Comparison of ENCODE assay signal across 8 cellular contexts in the genomic region with DNA sequence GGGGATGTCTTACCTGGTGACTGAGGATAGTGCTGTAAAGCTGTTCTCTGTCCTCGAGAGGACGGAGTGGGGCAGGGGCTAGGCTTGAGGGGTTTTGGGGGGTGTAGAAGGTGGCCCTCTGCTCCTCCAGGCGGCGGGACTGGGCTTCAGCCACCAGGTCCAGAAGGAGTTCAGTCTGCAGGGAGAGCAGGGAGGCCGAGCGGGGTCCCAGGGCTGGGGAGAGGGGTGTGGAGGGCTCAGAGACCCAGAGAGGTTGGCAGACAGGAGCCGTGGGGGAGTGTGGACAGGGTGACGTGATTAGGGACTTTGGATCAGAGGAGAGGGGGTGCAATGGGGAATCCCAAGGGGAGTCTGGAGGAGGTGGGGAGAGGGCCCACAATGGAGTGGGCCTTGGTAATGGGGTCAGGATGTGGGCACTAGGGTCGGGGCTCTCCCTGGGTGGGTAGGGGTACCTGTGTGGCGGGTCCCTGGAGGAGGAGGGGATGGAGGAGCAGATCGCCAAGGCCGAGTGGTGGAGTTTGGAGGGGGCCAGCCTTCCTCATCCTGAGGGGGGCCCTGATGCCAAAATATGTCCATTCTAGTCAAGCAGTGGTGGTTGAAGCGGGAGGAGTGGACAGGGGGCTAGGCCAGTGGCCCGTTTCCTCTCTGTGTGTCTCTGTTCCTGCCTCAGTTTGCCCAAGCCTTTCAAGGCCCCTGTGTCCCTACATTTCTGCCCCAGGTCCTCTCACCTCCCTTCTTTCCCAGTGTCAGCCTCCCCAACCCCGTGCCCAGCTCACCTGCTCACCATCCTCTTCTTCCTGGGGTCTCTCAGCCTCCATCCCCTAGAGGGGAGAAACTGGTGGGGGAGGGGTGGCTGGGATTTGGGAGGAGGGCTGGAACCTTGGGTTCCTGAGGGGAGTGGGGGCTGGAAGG. TPM values are rescaled to one million over a fixed set of nuclear protein-coding genes. Genes with fewer than 3 reads are reported as not detected.
DNase-seq lines count a peak whose midpoint lies in the region; ATAC-seq and TF ChIP-seq lines count a peak whose summit lies in the region.

No MANE protein-coding gene starts in this region.

- TF ChIP-seq CTCF in GM06990 (IDR thresholded peaks at IDR 0.05; ENCODE audit: insufficient read depth, low read length, poor library complexity, severe bottlenecking) (no peak), RWPE2 (IDR thresholded peaks at IDR 0.05; ENCODE audit: poor library complexity, severe bottlenecking) (no peak), endothelial cell (IDR thresholded peaks at IDR 0.05; ENCODE audit: unreplicated experiment) (no peak), progenitor cell of endocrine pancreas (IDR thresholded peaks at IDR 0.05; ENCODE audit: unreplicated experiment) (no peak), omental fat pad (IDR thresholded peaks at IDR 0.05) (no peak)

- H3K4me3 Mint-ChIP-seq in endothelial cell (ENCODE audit: unreplicated experiment) (peak overlapping the region; percentile 59), progenitor cell of endocrine pancreas (ENCODE audit: low read depth) (no peak overlapping the region)

- in situ Hi-C loops in KBM-7 (cut with MboI; ENCODE audit: low pct_unique_long_range_greater_than_20kb, low sequenced_read_pairs), result no loop called here

- H3K27me3 ChIP-seq in GM06990 (replicated peaks; ENCODE audit: control insufficient read depth, insufficient read depth, low read length), result no peaks in the 10 kb centered on the region
- H3K27me3 ChIP-seq in RWPE2 (ENCODE audit: insufficient read depth, poor library complexity, severe bottlenecking), result no peaks in the 10 kb centered on the region

- H3K4me3 ChIP-seq in GM06990 (replicated peaks; ENCODE audit: low read depth, low read length) (peak overlapping the region; percentile 92), RWPE2 (ENCODE audit: severe bottlenecking) (no peak overlapping the region)

- H3K4me1 ChIP-seq in RWPE2 (ENCODE audit: insufficient read depth, poor library complexity, severe bottlenecking), result peaks cover 11% of the 10 kb centered on the region

- ATAC-seq in RWPE2 (ENCODE audit: low read depth), result no peak
- ATAC-seq in HG02973 (IDR thresholded peaks at IDR 0.05; ENCODE audit: unreplicated experiment), result no peak
- ATAC-seq in omental fat pad (ENCODE audit: low FRiP score), result no peak

- H3K36me3 ChIP-seq in GM06990 (ENCODE audit: control insufficient read depth, insufficient read depth, low read length) (peaks cover 5% of the 10 kb centered on the region), RWPE2 (ENCODE audit: low read depth) (peaks cover 14% of the 10 kb centered on the region)

- H3K27ac Mint-ChIP-seq in endothelial cell (ENCODE audit: unreplicated experiment) (peak overlapping the region; percentile 97), progenitor cell of endocrine pancreas (peak overlapping the region; percentile 74)

- DNase-seq in GM06990 (ENCODE audit: extremely low read depth, insufficient read length), result no peak
- DNase-seq in RWPE2 (ENCODE audit: low spot score), result no peak
- DNase-seq in endothelial cell (ENCODE audit: low spot score), result no peak
- no peak for DNase-seq in progenitor cell of endocrine pancreas (ENCODE audit: low spot score, unreplicated experiment)
- DNase-seq in NCI-H1092 treated with DMSO at 0.1 percent for 48 hours (lab: John Stamatoyannopoulos, UW), result no peak
- DNase-seq in KBM-7, result no peak
- no peak for DNase-seq in omental fat pad (ENCODE audit: low spot score)

- no peaks in the 10 kb centered on the region for H3K9me3 ChIP-seq in RWPE2 (ENCODE audit: severe bottlenecking)

- H3K9me3 Mint-ChIP-seq in endothelial cell (ENCODE audit: unreplicated experiment) (no peaks in the 10 kb centered on the region), progenitor cell of endocrine pancreas (ENCODE audit: low read depth) (no peaks in the 10 kb centered on the region)

- H3K4me1 Mint-ChIP-seq in endothelial cell (ENCODE audit: unreplicated experiment) (peaks cover 66% of the 10 kb centered on the region), progenitor cell of endocrine pancreas (ENCODE audit: low read depth) (peaks cover 45% of the 10 kb centered on the region)

- H3K27me3 Mint-ChIP-seq in endothelial cell (ENCODE audit: unreplicated experiment), result peaks cover 19% of the 10 kb centered on the region
- H3K27me3 Mint-ChIP-seq in progenitor cell of endocrine pancreas, result no peaks in the 10 kb centered on the region

- peak overlapping the region; percentile 81 for H3K27ac ChIP-seq in RWPE2 (ENCODE audit: poor library complexity, severe bottlenecking)

- peaks cover 17% of the 10 kb centered on the region for H3K36me3 Mint-ChIP-seq in endothelial cell (ENCODE audit: low read depth, unreplicated experiment)
- peaks cover 6% of the 10 kb centered on the region for H3K36me3 Mint-ChIP-seq in progenitor cell of endocrine pancreas (ENCODE audit: insufficient read depth)

RNA-seq across cellular contexts. Expression of gene GPSM3, which starts 0.5 kb away (rescaled TPM):
- total RNA-seq in endothelial cell (ENCODE audit: unreplicated experiment), result 49.0 TPM
- 6.1 and 6.5 TPM in 2 replicates for total RNA-seq in progenitor cell of endocrine pancreas
- total RNA-seq in omental fat pad, result 10 to 100 TPM in 3 of 4 donors, 1 to 10 TPM in 1; 9.7 to 28.3 (median 23.2) TPM

RNA-seq across cellular contexts. Expression of gene PBX2, which starts 1.9 kb away (rescaled TPM):
- total RNA-seq in endothelial cell (ENCODE audit: unreplicated experiment) (308 TPM), progenitor cell of endocrine pancreas (260 and 261 TPM in 2 replicates), omental fat pad (10 to 100 TPM; 27.7 to 65.3 (median 34.6) TPM)

RNA-seq across cellular contexts. Expression of gene AGER, which starts 7.9 kb away (rescaled TPM):
- total RNA-seq in endothelial cell (ENCODE audit: unreplicated experiment) (42.2 TPM), progenitor cell of endocrine pancreas (28.5 and 29.9 TPM in 2 replicates), omental fat pad (1 to 10 TPM in 3 of 4 donors, under 1 TPM in 1; 0.48 to 9.3 (median 1.2) TPM)

RNA-seq across cellular contexts. Expression of gene RNF5, which starts 13.7 kb away (rescaled TPM):
- total RNA-seq in endothelial cell (ENCODE audit: unreplicated experiment) (44.4 TPM), progenitor cell of endocrine pancreas (91.2 and 92.2 TPM in 2 replicates), omental fat pad (10 to 100 TPM; 35.1 to 59.1 (median 50.6) TPM)

RNA-seq across cellular contexts. Expression of gene AGPAT1, which starts 16.1 kb away (rescaled TPM):
- total RNA-seq in endothelial cell (ENCODE audit: unreplicated experiment) (93.3 TPM), progenitor cell of endocrine pancreas (94.1 and 102 TPM in 2 replicates), omental fat pad (10 to 100 TPM; 26.4 to 40.9 (median 35.7) TPM)
